ENCODE assay signal across 8 cellular contexts in the genomic region with DNA sequence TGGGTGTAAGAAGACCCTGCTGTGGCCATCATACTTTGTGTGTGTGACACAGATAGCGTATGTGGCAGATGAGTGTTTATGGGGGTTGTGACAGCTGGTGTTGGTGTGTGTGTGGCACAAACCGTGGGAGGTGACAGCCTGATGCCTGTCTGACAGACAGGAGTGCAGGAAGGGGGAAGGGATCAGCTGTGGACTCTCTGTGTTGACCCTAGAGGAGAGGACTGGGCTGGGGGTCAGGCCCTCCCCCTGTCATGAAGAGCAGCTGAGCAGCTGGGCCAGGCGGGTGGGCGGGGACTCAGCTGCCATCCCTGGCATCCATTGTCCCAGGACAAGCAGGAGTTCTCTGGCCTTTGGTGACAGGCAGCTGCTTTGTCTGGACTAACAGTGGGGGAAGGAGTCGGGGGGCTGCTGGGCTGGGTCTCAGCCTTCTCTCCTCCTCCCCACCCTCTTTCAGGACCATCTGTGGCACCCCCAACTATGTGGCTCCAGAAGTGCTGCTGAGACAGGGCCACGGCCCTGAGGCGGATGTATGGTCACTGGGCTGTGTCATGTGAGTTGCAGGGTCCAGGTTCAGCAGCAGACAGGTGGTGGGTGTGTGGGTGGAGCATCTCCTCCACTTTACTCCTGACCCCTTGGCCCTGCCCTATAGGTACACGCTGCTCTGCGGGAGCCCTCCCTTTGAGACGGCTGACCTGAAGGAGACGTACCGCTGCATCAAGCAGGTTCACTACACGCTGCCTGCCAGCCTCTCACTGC. TPM values are rescaled to one million over a fixed set of nuclear protein-coding genes. Genes with fewer than 3 reads are reported as not detected.
DNase-seq lines count a peak whose midpoint lies in the region; ATAC-seq and TF ChIP-seq lines count a peak whose summit lies in the region.

No MANE protein-coding gene starts in this region.

- H3K27me3 ChIP-seq in muscle layer of colon (ENCODE audit: control insufficient read depth in 1 of 2, insufficient read depth in 2 of 2, low read length in 2 of 2) (no peaks in the 10 kb centered on the region), vagina (no peaks in the 10 kb centered on the region)

- H3K27me3 Mint-ChIP-seq in chondrocyte (ENCODE audit: low read depth) = no peaks in the 10 kb centered on the region

- peaks cover 23% of the 10 kb centered on the region for H3K36me3 Mint-ChIP-seq in chondrocyte (ENCODE audit: low read depth)

- H3K9me3 ChIP-seq in muscle layer of colon (ENCODE audit: low read length) = no peaks in the 10 kb centered on the region
- H3K9me3 ChIP-seq in vagina = no peaks in the 10 kb centered on the region

- H3K4me3 ChIP-seq in muscle layer of colon (ENCODE audit: low read depth in 1 of 2, low read length in 2 of 2) (peak overlapping the region in 1 of 2 donors; percentile 21), vagina (peak overlapping the region; percentile 86 to 100)

- H3K4me1 Mint-ChIP-seq in chondrocyte (ENCODE audit: low read depth) = peaks cover 50% of the 10 kb centered on the region

- ATAC-seq in GM21717 (IDR thresholded peaks at IDR 0.05; ENCODE audit: unreplicated experiment) = no peak

- H3K27ac ChIP-seq in muscle layer of colon (ENCODE audit: low read depth, low read length) = peak overlapping the region; percentile 23
- peak overlapping the region; percentile 93 for H3K27ac ChIP-seq in vagina

- H3K9me3 Mint-ChIP-seq in chondrocyte (ENCODE audit: low read depth) = no peaks in the 10 kb centered on the region

- H3K4me3 Mint-ChIP-seq in chondrocyte (ENCODE audit: unreplicated experiment) = peak overlapping the region; percentile 95

- peak; percentile 25 for DNase-seq in stimulated activated CD4-positive, alpha-beta T cell treated with anti-CD3 and anti-CD28 coated beads, Interleukin-4, amount 100 ng/mL, for 1 hour
- no peak for DNase-seq in stimulated activated CD4-positive, alpha-beta T cell treated with anti-CD3 and anti-CD28 coated beads, Interleukin-4, amount 100 ng/mL, for 24 hours
- DNase-seq in chondrocyte (ENCODE audit: low spot score) (peak; percentile 83), vagina (ENCODE audit: extremely low spot score in 2 of 2) (no peak), KBM-7 (no peak), AG08395 (ENCODE audit: low spot score) (no peak)

- H3K9ac ChIP-seq in muscle layer of colon (ENCODE audit: low read length) = no peak overlapping the region

- in situ Hi-C loops in KBM-7 (cut with MboI; ENCODE audit: low pct_unique_long_range_greater_than_20kb, low sequenced_read_pairs) = no loop called here

- H3K36me3 ChIP-seq in muscle layer of colon (ENCODE audit: insufficient read depth, low read length) (peaks cover 22% of the 10 kb centered on the region), vagina (peaks cover 4 to 36% of the 10 kb centered on the region in 2 donors)

- TF ChIP-seq POLR2A in vagina (IDR thresholded peaks at IDR 0.05) = no peak

- peak overlapping the region; percentile 88 for H3K27ac Mint-ChIP-seq in chondrocyte (ENCODE audit: unreplicated experiment)

- intact Hi-C loops in vagina (cut with DNase I) = no loop called here

- TF ChIP-seq CTCF in chondrocyte (IDR thresholded peaks at IDR 0.05) (no peak), vagina (IDR thresholded peaks at IDR 0.05) (no peak)

- H3K4me1 ChIP-seq in muscle layer of colon (ENCODE audit: insufficient read depth, low read length) (peaks cover 28% of the 10 kb centered on the region), vagina (peaks cover 64% of the 10 kb centered on the region)

RNA-seq across cellular contexts. Expression of a gene that starts 2.3 kb away (rescaled TPM):
- total RNA-seq in chondrocyte (24.2 to 30.0 TPM (median 29.0 TPM) in 3 replicates), vagina (77.6 TPM)

RNA-seq across cellular contexts. Expression of a gene that starts 4.7 kb away (rescaled TPM):
- total RNA-seq in chondrocyte = not detected in 3 replicates
- total RNA-seq in vagina = not detected

RNA-seq across cellular contexts. Expression of a gene that starts 5.8 kb away (rescaled TPM):
- total RNA-seq in chondrocyte = 43.4 to 46.5 TPM (median 44.1 TPM) in 3 replicates
- total RNA-seq in vagina = 7.9 TPM

RNA-seq across cellular contexts. Expression of a gene that starts 14.5 kb away (rescaled TPM):
- 0.19 to 0.37 TPM (median 0.33 TPM) in 3 replicates for total RNA-seq in chondrocyte
- not detected for total RNA-seq in vagina

RNA-seq across cellular contexts. Expression of a gene that starts 27.1 kb away (rescaled TPM):
- total RNA-seq in chondrocyte (1,170 to 1,234 TPM (median 1,179 TPM) in 3 replicates), vagina (2,511 TPM)

Comparison
In these comparisons a context has a peak if more than half of its experiments do, and no peak if none do; other contexts are left out.
1. DNase-seq: peak in stimulated activated CD4-positive, alpha-beta T cell treated with anti-CD3 and anti-CD28 coated beads, Interleukin-4, amount 100 ng/mL, for 1 hour (single experiment) and chondrocyte (single experiment); none in stimulated activated CD4-positive, alpha-beta T cell treated with anti-CD3 and anti-CD28 coated beads, Interleukin-4, amount 100 ng/mL, for 24 hours (single experiment), vagina (0 of 2), KBM-7 (single experiment) and AG08395 (single experiment).